ENCODE assay signal across 9 cellular contexts in the genomic region with DNA sequence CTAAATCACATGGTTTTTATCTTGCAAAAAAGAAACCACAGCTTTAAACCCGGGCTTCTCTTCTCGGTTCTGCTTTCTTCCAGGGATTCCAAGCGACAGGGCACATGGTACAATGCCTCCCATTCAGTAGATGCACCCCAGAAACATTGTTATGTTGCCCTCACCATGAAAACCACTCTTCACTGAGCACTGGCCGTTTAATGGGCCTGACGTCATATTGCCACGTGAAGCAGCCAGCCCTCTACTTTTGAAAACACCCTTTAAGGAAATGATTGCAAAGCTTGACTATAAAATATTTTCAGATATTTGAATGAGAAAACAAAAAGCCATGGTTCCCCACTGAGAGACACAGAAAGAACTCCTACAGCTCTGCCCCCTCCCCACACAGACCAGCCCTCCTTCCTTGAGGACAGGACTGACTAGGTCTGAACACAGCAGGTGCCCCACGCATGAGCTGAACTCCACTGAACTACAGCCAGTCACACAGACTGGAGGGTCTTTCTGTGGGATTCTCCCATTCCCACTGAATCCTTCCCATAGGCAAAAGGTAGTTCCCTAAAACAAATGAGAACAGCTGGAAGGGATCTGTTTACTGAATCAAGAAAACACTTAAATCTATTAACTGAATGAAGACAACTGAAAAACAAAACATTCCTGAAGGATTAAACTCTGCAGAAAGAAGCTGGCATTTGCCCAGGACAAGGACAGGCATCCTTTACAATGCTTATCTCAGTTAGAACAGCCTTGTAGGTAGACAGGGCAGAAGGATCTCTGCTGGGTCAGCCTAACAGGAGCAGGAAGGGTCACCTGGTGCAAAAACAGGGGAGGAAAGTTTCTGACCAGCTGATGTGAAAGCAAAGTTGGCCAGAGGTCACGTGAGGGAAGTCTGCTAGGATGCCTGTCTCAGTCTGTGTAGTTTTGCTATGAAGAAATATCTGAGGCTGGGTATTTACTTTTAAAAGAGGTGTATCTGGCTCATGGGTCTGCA.
DNase-seq lines count a peak whose midpoint lies in the region; ATAC-seq and TF ChIP-seq lines count a peak whose summit lies in the region.
"Had no signal": no experiment of that assay in that cellular context is flagged by ENCODE, and none has a peak within 500 bp of the region (broad histone marks: within the 10 kb centered on the region; RNA-seq: fewer than 3 reads in every experiment).

No MANE protein-coding gene starts in this region.

- no peak overlapping the region for H3K9ac ChIP-seq in trophoblast cell (ENCODE audit: low read length)

- H3K4me2 ChIP-seq in OCI-LY7 (ENCODE audit: low read length) (peak overlapping the region; percentile 31; the same call in 1 of the 2 replicates), trophoblast cell (ENCODE audit: low read length) (no peak overlapping the region)

- H2AK5ac ChIP-seq in trophoblast cell (ENCODE audit: low read length): peak overlapping the region; percentile 79

- WGBS in trophoblast cell (ENCODE audit: extremely low coverage, insufficient coverage, insufficient read length): no CpG with 5 or more reads among the region's 8 CpGs

- no peak overlapping the region for H3K4ac ChIP-seq in trophoblast cell (ENCODE audit: low read depth, low read length)

- no peak overlapping the region for H4K91ac ChIP-seq in trophoblast cell (ENCODE audit: low read depth, low read length)

- H2AFZ ChIP-seq in OCI-LY7 (ENCODE audit: low read length): peak overlapping the region; percentile 64; the same call in 1 of the 2 replicates
- H2AFZ ChIP-seq in trophoblast cell (ENCODE audit: insufficient read depth, low read length, poor library complexity): no peak overlapping the region

- H3K18ac ChIP-seq in trophoblast cell (ENCODE audit: low read length): no peak overlapping the region

- no peak overlapping the region for H3K23ac ChIP-seq in trophoblast cell (ENCODE audit: low read length)

- H3K14ac ChIP-seq in trophoblast cell (ENCODE audit: low read length): no peak overlapping the region

- no peak for ATAC-seq in HG02763 (IDR thresholded peaks at IDR 0.05; ENCODE audit: unreplicated experiment)

- H3K9me3 ChIP-seq in OCI-LY7 (ENCODE audit: low read length) (no peaks in the 10 kb centered on the region), trophoblast cell (ENCODE audit: insufficient read depth, low read depth, low read length) (peaks cover 2% of the 10 kb centered on the region)

- H3K79me2 ChIP-seq in OCI-LY7 (ENCODE audit: insufficient read depth, low read depth, low read length) (no peaks in the 10 kb centered on the region), trophoblast cell (ENCODE audit: control insufficient read depth, insufficient read depth, low read length, poor library complexity) (no peaks in the 10 kb centered on the region)

- peak overlapping the region; percentile 66 for H2BK12ac ChIP-seq in trophoblast cell (ENCODE audit: low read length)

- H2BK5ac ChIP-seq in trophoblast cell (ENCODE audit: low read depth, low read length, poor library complexity): peak overlapping the region; percentile 17

- CTCF ChIA-PET in OCI-LY7 (lab: Charles Lee; ENCODE audit: unreplicated experiment): interaction anchor here (0.6 kb wide), 1 partner anchor 89 kb away, joined by 5 read pairs; no protein-coding TSS in a partner anchor

- H3K36me3 ChIP-seq in OCI-LY7 (ENCODE audit: insufficient read depth, low read length): no peaks in the 10 kb centered on the region
- H3K36me3 ChIP-seq in trophoblast cell (ENCODE audit: control insufficient read depth in 1 of 2, insufficient read depth in 2 of 2, low read length in 2 of 2): no peaks in the 10 kb centered on the region

- H3K9me2 ChIP-seq in OCI-LY7 (ENCODE audit: insufficient read depth, low read length): no peaks in the 10 kb centered on the region

- intact Hi-C loops in OCI-LY7 (cut with micrococcal nuclease; ENCODE audit: unreplicated experiment): no loop called here

- no peaks in the 10 kb centered on the region for H3K27me3 ChIP-seq in trophoblast cell (ENCODE audit: insufficient read depth, low read length)

- DNase-seq in EL: peak; percentile 66
- DNase-seq in OCI-LY7 (ENCODE audit: low spot score): no peak
- DNase-seq in epithelial cell of esophagus (ENCODE audit: low read depth): peak; percentile 16
- no peak for DNase-seq in trophoblast cell
- DNase-seq in SKM-1 treated with dmso at 0.1 percent for 144 hours (lab: John Stamatoyannopoulos, UW; ENCODE audit: unreplicated experiment): no peak
- no peak for DNase-seq in COLO668 (lab: John Stamatoyannopoulos, UW; ENCODE audit: unreplicated experiment)
- DNase-seq in KBM-7: no peak

- no peak overlapping the region for H4K12ac ChIP-seq in trophoblast cell (ENCODE audit: low read depth, low read length)

- BruUV-seq in OCI-LY7 (replicated peaks; lab: Mats Ljungman, UMichigan): no TSS peak

- POLR2A ChIA-PET in OCI-LY7 (lab: Charles Lee): interaction anchor here (0.6 to 0.7 kb wide), 3 partner anchors 85 to 445 kb away, joined by 3 to 4 read pairs (median 4); no protein-coding TSS in a partner anchor

- no peaks in the 10 kb centered on the region for H3K79me1 ChIP-seq in trophoblast cell (ENCODE audit: low read length)

- in situ Hi-C loops in KBM-7 (cut with MboI; ENCODE audit: low pct_unique_long_range_greater_than_20kb, low sequenced_read_pairs): no loop called here

- no peak for TF ChIP-seq CTCF in OCI-LY7 (conservative IDR thresholded peaks at IDR 0.05; ENCODE audit: low read length)
- no peak for TF ChIP-seq CTCF in epithelial cell of esophagus (IDR thresholded peaks at IDR 0.05; ENCODE audit: insufficient read depth, low read depth, low read length, missing control alignments)

- H3K4me3 ChIP-seq in OCI-LY7 (ENCODE audit: low read depth, low read length, poor library complexity, severe bottlenecking) (no peak overlapping the region), epithelial cell of esophagus (ENCODE audit: low read length) (no peak overlapping the region), trophoblast cell (ENCODE audit: low read depth, low read length) (no peak overlapping the region)

- H3K27ac ChIP-seq in OCI-LY7 (ENCODE audit: low read depth, low read length, poor library complexity, severe bottlenecking) (no peak overlapping the region), trophoblast cell (ENCODE audit: low read depth, low read length) (no peak overlapping the region)
- H3K27ac ChIP-seq: dorsolateral prefrontal cortex had no signal

- H4K20me1 ChIP-seq in OCI-LY7 (ENCODE audit: insufficient read depth, low read length): no peaks in the 10 kb centered on the region

- H3K4me1 ChIP-seq in OCI-LY7 (ENCODE audit: insufficient read depth, low read length, poor library complexity, severe bottlenecking) (peaks cover 6% of the 10 kb centered on the region), trophoblast cell (ENCODE audit: control insufficient read depth in 1 of 2, insufficient read depth in 2 of 2, low read length in 2 of 2) (peaks cover 2 to 6% of the 10 kb centered on the region in 2 experiments)

- H2BK120ac ChIP-seq in trophoblast cell (ENCODE audit: insufficient read depth, low read length, poor library complexity): no peak overlapping the region

- no peak overlapping the region for H4K8ac ChIP-seq in trophoblast cell (ENCODE audit: low read depth, low read length)

Comparison
In these comparisons a context has a peak if more than half of its experiments do, and no peak if none do; other contexts are left out.
1. DNase-seq: peak in EL (single experiment) and epithelial cell of esophagus (single experiment); none in OCI-LY7 (single experiment), trophoblast cell (0 of 2), SKM-1 treated with dmso at 0.1 percent for 144 hours (single experiment), COLO668 (single experiment) and KBM-7 (single experiment).